ENCODE assay signal across 8 cellular contexts in genomic region chr10:132684164-132684891, GRCh38.
A peak's percentile ranks its signal among the peaks of the same experiment; 100 is the strongest.
DNase-seq lines count a peak whose midpoint lies in the region; ATAC-seq, FAIRE-seq and TF ChIP-seq lines count a peak whose summit lies in the region.

No MANE protein-coding gene starts in this region.

- TF ChIP-seq CTCF in Panc1 (IDR thresholded peaks at IDR 0.05), result no peak
- TF ChIP-seq CTCF in body of pancreas (IDR thresholded peaks at IDR 0.05), result no peak
- no peak for TF ChIP-seq CTCF in sigmoid colon (IDR thresholded peaks at IDR 0.05)

- H3K4me3 ChIP-seq in Panc1 (ENCODE audit: low read depth in 2 of 2, low read length in 2 of 2) (peak overlapping the region in 1 of 2 experiments; percentile 53; a peak in 2 of 4 replicates), body of pancreas (no peak overlapping the region), sigmoid colon (no peak overlapping the region)

- in situ Hi-C loops in Panc1 (cut with HindIII; ENCODE audit: low pct_unique_long_range_greater_than_20kb, low sequenced_read_pairs), result no loop called here

- BruUV-seq in Panc1 (replicated peaks; lab: Mats Ljungman, UMichigan), result no TSS peak

- POLR2A ChIA-PET in Panc1 (lab: Charles Lee), result no interaction called here

- DNase-seq in AG08395 (ENCODE audit: low spot score) (peak; percentile 40), Panc1 (ENCODE audit: low read depth, low spot score) (peak; percentile 67), body of pancreas (peak; percentile 12 to 36 (median 23)), sigmoid colon (peak; percentile 41), GM12892 (ENCODE audit: insufficient read length) (no peak), superior temporal gyrus (ENCODE audit: extremely low spot score) (no peak)

- FAIRE-seq in GM12892 (lab: Jason Lieb, UNC), result no peak

- no peaks in the 10 kb centered on the region for H3K9me3 ChIP-seq in Panc1 (ENCODE audit: control insufficient read depth, insufficient read depth, low read depth, low read length)
- H3K9me3 ChIP-seq in body of pancreas, result no peaks in the 10 kb centered on the region
- H3K9me3 ChIP-seq in sigmoid colon, result no peaks in the 10 kb centered on the region

- no peaks in the 10 kb centered on the region for H3K27me3 ChIP-seq in Panc1 (ENCODE audit: control insufficient read depth, insufficient read depth, low read length)
- no peaks in the 10 kb centered on the region for H3K27me3 ChIP-seq in body of pancreas
- no peaks in the 10 kb centered on the region for H3K27me3 ChIP-seq in sigmoid colon

- TF ChIP-seq POLR2A in body of pancreas (IDR thresholded peaks at IDR 0.05) (no peak), sigmoid colon (IDR thresholded peaks at IDR 0.05) (no peak), GM12892 (IDR thresholded peaks at IDR 0.05; ENCODE audit: low read depth, low read length) (no peak)

- CTCF ChIA-PET in Panc1 (lab: Charles Lee), result no interaction called here

- ATAC-seq in GM21619 (IDR thresholded peaks at IDR 0.05; ENCODE audit: unreplicated experiment) (peak; percentile 90), Panc1 (peak; percentile 23; the same call in 1 of the 2 replicates), body of pancreas (no peak), GM21515 (IDR thresholded peaks at IDR 0.05; ENCODE audit: unreplicated experiment) (no peak)

- 77 to 81% methylated on average over 9 to 12 of the region's 12 CpGs for WGBS in body of pancreas, 2 donors
- WGBS in sigmoid colon, 2 donors, result 74 to 80% methylated on average over 12 of the region's 12 CpGs

- H3K27ac ChIP-seq in Panc1 (ENCODE audit: low read length) (peak overlapping the region; percentile 89), body of pancreas (peak overlapping the region; percentile 79 to 93 (median 87)), sigmoid colon (peak overlapping the region in 2 of 4 donors; percentile 7 to 26)

- no peaks in the 10 kb centered on the region for H3K36me3 ChIP-seq in Panc1 (ENCODE audit: control insufficient read depth, insufficient read depth, low read length)
- H3K36me3 ChIP-seq in body of pancreas (replicated peaks in 1 of 2; ENCODE audit: insufficient read depth in 1 of 2, low read depth in 2 of 2), result no peaks in the 10 kb centered on the region
- H3K36me3 ChIP-seq in sigmoid colon, result no peaks in the 10 kb centered on the region

- intact Hi-C loops in Panc1 (cut with micrococcal nuclease; ENCODE audit: unreplicated experiment) (no loop called here), body of pancreas (cut with DNase I) (no loop called here), sigmoid colon (cut with DNase I) (no loop called here)

- no peak for TF ChIP-seq EP300 in sigmoid colon (IDR thresholded peaks at IDR 0.05)

- H3K4me1 ChIP-seq in Panc1 (ENCODE audit: control insufficient read depth, insufficient read depth, low read length), result peaks cover 40% of the 10 kb centered on the region
- H3K4me1 ChIP-seq in body of pancreas, result peaks cover 42% of the 10 kb centered on the region
- H3K4me1 ChIP-seq in sigmoid colon, result peaks cover 0 to 10% (median 5%) of the 10 kb centered on the region in 4 donors

Comparison
In these comparisons a context has a peak if more than half of its experiments do, and no peak if none do; other contexts are left out.
1. DNase-seq: peak in AG08395 (single experiment), Panc1 (single experiment), body of pancreas (4 of 4) and sigmoid colon (single experiment); none in GM12892 (single experiment) and superior temporal gyrus (single experiment).
2. ATAC-seq: peak in GM21619 (single experiment) and Panc1 (single experiment); none in body of pancreas (single experiment) and GM21515 (single experiment).